In the genomic region with DNA sequence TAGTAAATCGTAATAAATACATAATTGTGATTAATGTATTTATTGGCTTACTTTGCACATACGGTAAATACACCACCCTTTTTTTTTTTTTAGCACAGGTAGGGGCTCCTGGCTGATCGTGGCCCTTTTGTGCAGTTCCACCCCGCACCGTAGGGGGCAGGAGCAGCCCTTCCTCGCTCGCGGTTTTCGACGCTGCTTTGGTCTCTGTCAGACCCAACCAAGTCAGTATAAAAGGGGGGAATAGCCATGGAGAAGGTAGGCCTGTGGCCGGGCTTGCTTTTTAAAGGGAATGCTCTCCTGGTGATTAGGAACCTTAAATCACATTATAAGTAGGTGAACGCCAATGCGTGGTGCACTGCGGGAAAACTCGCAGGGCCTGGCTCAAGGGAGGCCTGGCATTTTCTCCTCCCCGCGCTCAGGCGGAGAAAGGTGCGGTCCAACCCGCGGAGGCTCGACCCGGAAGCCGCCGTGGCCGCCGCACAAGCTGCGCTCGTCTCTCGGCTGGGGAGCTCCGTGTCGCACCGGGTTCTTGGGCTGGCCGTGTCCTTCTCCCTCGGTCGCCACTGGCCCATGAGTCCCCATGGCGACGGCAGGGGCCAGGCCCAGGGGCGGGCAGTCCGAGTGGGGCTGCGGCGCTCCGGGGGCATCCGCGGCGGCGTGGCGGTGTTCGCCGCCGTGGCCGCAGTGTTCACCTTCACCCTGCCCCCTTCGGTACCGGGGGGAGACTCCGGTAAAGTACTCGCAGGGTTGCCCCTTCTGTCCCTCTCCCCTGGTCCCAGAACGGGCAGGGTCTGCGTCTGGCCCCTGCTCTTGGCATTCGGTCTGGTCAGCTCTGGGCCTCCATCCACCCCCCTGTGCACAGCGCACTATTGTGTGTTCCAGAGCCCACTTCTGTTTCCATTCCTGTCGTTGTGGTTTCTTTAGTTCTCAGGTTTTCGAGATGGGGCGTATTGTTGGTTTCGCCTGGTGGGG, we compare ENCODE assay signal across 1 cellular context.
TF ChIP-seq lines count a peak whose summit lies in the region.

A gene (plus strand): TSS at position 454 of the 972 bp plus-strand sequence. CDS start 117 bp downstream, at position 571.

TF ChIP-seq in liver, 16 proteins besides CTCF, POLR2A, EP300 and RAD21 (continued from another document):
- no peak for TF ChIP-seq HNF4A (conservative IDR thresholded peaks at IDR 0.05)
- TF ChIP-seq, protein P1, sequence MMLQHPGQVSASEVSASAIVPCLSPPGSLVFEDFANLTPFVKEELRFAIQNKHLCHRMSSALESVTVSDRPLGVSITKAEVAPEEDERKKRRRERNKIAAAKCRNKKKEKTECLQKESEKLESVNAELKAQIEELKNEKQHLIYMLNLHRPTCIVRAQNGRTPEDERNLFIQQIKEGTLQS (IDR thresholded peaks at IDR 0.05) = peak; percentile 15
- TF ChIP-seq NR2F2 (IDR thresholded peaks at IDR 0.05) = peak; percentile 27
